ENCODE assay signal across 11 cellular contexts in genomic region chr1:162206749-162207635, GRCh38.
A peak's percentile ranks its signal among the peaks of the same experiment; 100 is the strongest.
DNase-seq lines count a peak whose midpoint lies in the region; ATAC-seq, FAIRE-seq and TF ChIP-seq lines count a peak whose summit lies in the region.
"Had no signal": no experiment of that assay in that cellular context is flagged by ENCODE, and none has a peak within 500 bp of the region (broad histone marks: within the 10 kb centered on the region; RNA-seq: fewer than 3 reads in every experiment).

No MANE protein-coding gene starts in this region.

- H3K27ac Mint-ChIP-seq in type B pancreatic cell (peak overlapping the region; percentile 66), T-cell (no peak overlapping the region)
- H3K27ac Mint-ChIP-seq: activated B cell treated with CpG ODN at 0.5 μM for 24 hours; activated naive CD4-positive, alpha-beta T cell treated with anti-CD3 and anti-CD28 coated beads for 36 hours; memory B cell had no signal

- DNase-seq in SIG-M5 treated with dmso at 0.1 percent for 504 hours (lab: John Stamatoyannopoulos, UW; ENCODE audit: unreplicated experiment) (peak; percentile 22), SIG-M5 (lab: John Stamatoyannopoulos, UW) (no peak), OCI-M1 (lab: John Stamatoyannopoulos, UW) (peak; percentile 14), islet precursor cell (peak; percentile 74), type B pancreatic cell (ENCODE audit: extremely low spot score, unreplicated experiment) (no peak), GM12892 (ENCODE audit: insufficient read length) (no peak), T-cell (no peak)
- no peak for DNase-seq in activated naive CD4-positive, alpha-beta T cell treated with Interleukin-2 at 50 U/mL for 16 hours
- DNase-seq: activated B cell treated with CpG ODN at 0.5 μM for 24 hours; activated naive CD4-positive, alpha-beta T cell treated with anti-CD3 and anti-CD28 coated beads for 36 hours had no signal

- peaks cover 16% of the 10 kb centered on the region for H3K4me1 Mint-ChIP-seq in type B pancreatic cell (ENCODE audit: unreplicated experiment)
- H3K4me1 Mint-ChIP-seq in T-cell = no peaks in the 10 kb centered on the region
- H3K4me1 Mint-ChIP-seq: activated B cell treated with CpG ODN at 0.5 μM for 24 hours, memory B cell had no signal

- no peak for TF ChIP-seq POLR2A in GM12892 (IDR thresholded peaks at IDR 0.05; ENCODE audit: low read depth, low read length)

- TF ChIP-seq CTCF in type B pancreatic cell (conservative IDR thresholded peaks at IDR 0.05) = no peak

- H3K36me3 Mint-ChIP-seq in type B pancreatic cell = no peaks in the 10 kb centered on the region
- no peaks in the 10 kb centered on the region for H3K36me3 Mint-ChIP-seq in T-cell
- H3K36me3 Mint-ChIP-seq: memory B cell had no signal

- H3K9me3 Mint-ChIP-seq in type B pancreatic cell = no peaks in the 10 kb centered on the region
- no peaks in the 10 kb centered on the region for H3K9me3 Mint-ChIP-seq in T-cell
- H3K9me3 Mint-ChIP-seq: activated B cell treated with CpG ODN at 0.5 μM for 24 hours; activated naive CD4-positive, alpha-beta T cell treated with anti-CD3 and anti-CD28 coated beads for 36 hours; memory B cell had no signal

- H3K4me3 Mint-ChIP-seq in type B pancreatic cell (no peak overlapping the region), T-cell (no peak overlapping the region)
- H3K4me3 Mint-ChIP-seq: activated B cell treated with CpG ODN at 0.5 μM for 24 hours; activated naive CD4-positive, alpha-beta T cell treated with anti-CD3 and anti-CD28 coated beads for 36 hours; memory B cell had no signal

- no peak for ATAC-seq in T-cell (replicated peaks in 1 of 4)

- H3K27me3 Mint-ChIP-seq in type B pancreatic cell = no peaks in the 10 kb centered on the region
- H3K27me3 Mint-ChIP-seq in T-cell = peaks cover 27 to 46% of the 10 kb centered on the region in 2 donors

- POLR2A ChIA-PET in T-cell (lab: Charles Lee) = no interaction called here

- CTCF ChIA-PET in T-cell (lab: Charles Lee) = no interaction called here

- no peak for FAIRE-seq in GM12892 (lab: Jason Lieb, UNC)

Comparison
In these comparisons a context has a peak if more than half of its experiments do, and no peak if none do; other contexts are left out.
1. DNase-seq: peak in SIG-M5 treated with dmso at 0.1 percent for 504 hours (single experiment), OCI-M1 (single experiment) and islet precursor cell (single experiment); none in SIG-M5 (single experiment), type B pancreatic cell (single experiment), GM12892 (single experiment), activated naive CD4-positive, alpha-beta T cell treated with Interleukin-2 at 50 U/mL for 16 hours (single experiment) and T-cell (0 of 34).